19 cellular contexts compared by ENCODE assay signal in genomic region chr11:45927332-45927683, GRCh38. TPM values are rescaled to one million over a fixed set of nuclear protein-coding genes. Genes with fewer than 3 reads are reported as not detected.
A peak's percentile ranks its signal among the peaks of the same experiment; 100 is the strongest.
DNase-seq lines count a peak whose midpoint lies in the region; ATAC-seq, FAIRE-seq and TF ChIP-seq lines count a peak whose summit lies in the region.
"Had no signal": no experiment of that assay in that cellular context is flagged by ENCODE, and none has a peak within 500 bp of the region (broad histone marks: within the 10 kb centered on the region; RNA-seq: fewer than 3 reads in every experiment).

No MANE protein-coding gene starts in this region.

- no peak overlapping the region for H3K4me3 ChIP-seq in NB4 (ENCODE audit: low read depth, low read length)
- H3K4me3 ChIP-seq: SJCRH30 had no signal

- no peak for TF ChIP-seq POLR2A in NB4 (IDR thresholded peaks at IDR 0.05; ENCODE audit: extremely low read depth, insufficient read length)

- H3K4me3 Mint-ChIP-seq in activated T-cell treated with anti-CD3 and anti-CD28 coated beads, Interleukin-2, amount 50 U/mL, for 72 hours: no peak overlapping the region
- no peak overlapping the region for H3K4me3 Mint-ChIP-seq in activated T-cell treated with anti-CD3 and anti-CD28 coated beads, Interleukin-2, amount 50 U/mL, for 4 hours
- no peak overlapping the region for H3K4me3 Mint-ChIP-seq in immature natural killer cell
- peak overlapping the region; percentile 3 to 31 for H3K4me3 Mint-ChIP-seq in stimulated activated naive B cell treated with anti-CD40 and anti-IgM and Interleukin-4, amounts not matched to agents 10 μg/mL and 1 μg/mL and 100 μg/mL, for 72 hours

- H3K36me3 Mint-ChIP-seq in activated T-cell treated with anti-CD3 and anti-CD28 coated beads, Interleukin-2, amount 50 U/mL, for 72 hours (ENCODE audit: insufficient read depth in 2 of 2): peaks cover 0 to 2% of the 10 kb centered on the region in 2 donors
- peaks cover 4% of the 10 kb centered on the region for H3K36me3 Mint-ChIP-seq in activated T-cell treated with anti-CD3 and anti-CD28 coated beads, Interleukin-2, amount 50 U/mL, for 4 hours (ENCODE audit: insufficient read depth)
- peaks cover 3 to 6% (median 4%) of the 10 kb centered on the region in 3 donors for H3K36me3 Mint-ChIP-seq in immature natural killer cell
- H3K36me3 Mint-ChIP-seq in stimulated activated naive B cell treated with anti-CD40 and anti-IgM and Interleukin-4, amounts not matched to agents 10 μg/mL and 1 μg/mL and 100 μg/mL, for 72 hours: peaks cover 39 to 50% of the 10 kb centered on the region in 2 donors

- no peak for DNase-seq in activated T-cell treated with anti-CD3 and anti-CD28 coated beads, Interleukin-2, amount 50 U/mL, for 72 hours
- no peak for DNase-seq in activated T-cell treated with anti-CD3 and anti-CD28 coated beads, Interleukin-2, amount 50 U/mL, for 4 hours
- peak; percentile 47 for DNase-seq in NB4 (ENCODE audit: low read depth)
- DNase-seq in immature natural killer cell: no peak
- no peak for DNase-seq in stimulated activated naive B cell treated with anti-CD40 and anti-IgM and Interleukin-4, amounts not matched to agents 10 μg/mL and 1 μg/mL and 100 μg/mL, for 72 hours
- DNase-seq in urothelium cell line (ENCODE audit: low spot score): no peak
- no peak for DNase-seq in stimulated activated CD4-positive, alpha-beta T cell treated with anti-CD3 and anti-CD28 coated beads, Interleukin-15, amount 100 ng/mL, for 24 hours
- no peak for DNase-seq in SHP77 (lab: John Stamatoyannopoulos, UW)
- DNase-seq: activated CD4-positive, alpha-beta T cell treated with anti-CD3 and anti-CD28 coated beads for 4 hours; GF-D8; mesendoderm; NCI-H1436 treated with DMSO at 0.1 percent for 48 hours; NCI-H345; SJCRH30; T-helper 9 cell had no signal

- no peaks in the 10 kb centered on the region for H3K9me3 Mint-ChIP-seq in activated T-cell treated with anti-CD3 and anti-CD28 coated beads, Interleukin-2, amount 50 U/mL, for 72 hours
- H3K9me3 Mint-ChIP-seq in activated T-cell treated with anti-CD3 and anti-CD28 coated beads, Interleukin-2, amount 50 U/mL, for 4 hours: no peaks in the 10 kb centered on the region
- H3K9me3 Mint-ChIP-seq in immature natural killer cell: no peaks in the 10 kb centered on the region
- no peaks in the 10 kb centered on the region for H3K9me3 Mint-ChIP-seq in stimulated activated naive B cell treated with anti-CD40 and anti-IgM and Interleukin-4, amounts not matched to agents 10 μg/mL and 1 μg/mL and 100 μg/mL, for 72 hours

- peaks cover 20% of the 10 kb centered on the region for H3K4me1 Mint-ChIP-seq in activated T-cell treated with anti-CD3 and anti-CD28 coated beads, Interleukin-2, amount 50 U/mL, for 72 hours (ENCODE audit: low read depth)
- H3K4me1 Mint-ChIP-seq in activated T-cell treated with anti-CD3 and anti-CD28 coated beads, Interleukin-2, amount 50 U/mL, for 4 hours (ENCODE audit: low read depth): peaks cover 45% of the 10 kb centered on the region
- peaks cover 43 to 47% of the 10 kb centered on the region in 2 donors for H3K4me1 Mint-ChIP-seq in immature natural killer cell
- peaks cover 70 to 82% of the 10 kb centered on the region in 2 donors for H3K4me1 Mint-ChIP-seq in stimulated activated naive B cell treated with anti-CD40 and anti-IgM and Interleukin-4, amounts not matched to agents 10 μg/mL and 1 μg/mL and 100 μg/mL, for 72 hours

- peak; percentile 4 to 25 for ATAC-seq in activated T-cell treated with anti-CD3 and anti-CD28 coated beads, Interleukin-2, amount 50 U/mL, for 72 hours (replicated peaks in 1 of 2)
- no peak for ATAC-seq in activated T-cell treated with anti-CD3 and anti-CD28 coated beads, Interleukin-2, amount 50 U/mL, for 4 hours
- no peak for ATAC-seq in stimulated activated naive B cell treated with anti-CD40 and anti-IgM and Interleukin-4, amounts not matched to agents 10 μg/mL and 1 μg/mL and 100 μg/mL, for 72 hours (replicated peaks)

- no peak for FAIRE-seq in urothelium cell line (lab: Jason Lieb, UNC)

- no peak overlapping the region for H3K27ac Mint-ChIP-seq in activated T-cell treated with anti-CD3 and anti-CD28 coated beads, Interleukin-2, amount 50 U/mL, for 72 hours
- H3K27ac Mint-ChIP-seq in immature natural killer cell: peak overlapping the region in 4 of 6 donors; percentile 36 to 83 (median 59)
- H3K27ac Mint-ChIP-seq in stimulated activated naive B cell treated with anti-CD40 and anti-IgM and Interleukin-4, amounts not matched to agents 10 μg/mL and 1 μg/mL and 100 μg/mL, for 72 hours: peak overlapping the region; percentile 70

- peaks cover 8% of the 10 kb centered on the region for H3K27me3 Mint-ChIP-seq in activated T-cell treated with anti-CD3 and anti-CD28 coated beads, Interleukin-2, amount 50 U/mL, for 72 hours (ENCODE audit: low read depth)
- peaks cover 9% of the 10 kb centered on the region for H3K27me3 Mint-ChIP-seq in activated T-cell treated with anti-CD3 and anti-CD28 coated beads, Interleukin-2, amount 50 U/mL, for 4 hours (ENCODE audit: low read depth)
- H3K27me3 Mint-ChIP-seq in immature natural killer cell (ENCODE audit: low read depth in 3 of 3): peaks cover 10 to 19% (median 12%) of the 10 kb centered on the region in 3 donors
- no peaks in the 10 kb centered on the region for H3K27me3 Mint-ChIP-seq in stimulated activated naive B cell treated with anti-CD40 and anti-IgM and Interleukin-4, amounts not matched to agents 10 μg/mL and 1 μg/mL and 100 μg/mL, for 72 hours

- TF ChIP-seq CTCF in NB4 (IDR thresholded peaks at IDR 0.05; ENCODE audit: low read depth, low read length): no peak

RNA-seq across cellular contexts. Expression of gene LARGE2, which starts 4.9 kb away (rescaled TPM):
- total RNA-seq in activated T-cell treated with anti-CD3 and anti-CD28 coated beads, Interleukin-2, amount 50 U/mL, for 72 hours: 1 to 10 TPM in 1 of 2 donors, under 1 TPM in 1; 0.90 to 1.4 TPM
- 1 to 10 TPM; 1.8 to 6.0 (median 3.6) TPM for total RNA-seq in activated T-cell treated with anti-CD3 and anti-CD28 coated beads, Interleukin-2, amount 50 U/mL, for 4 hours
- under 1 TPM in 1 of 3 donors, not detected in 2; 0.96 TPM for polyA plus RNA-seq in immature natural killer cell
- total RNA-seq: LHCN-M2, skeletal muscle tissue had no signal
- polyA plus RNA-seq: aorta had no signal

RNA-seq across cellular contexts. Expression of gene PEX16, which starts 9.6 kb away (rescaled TPM):
- total RNA-seq in activated T-cell treated with anti-CD3 and anti-CD28 coated beads, Interleukin-2, amount 50 U/mL, for 72 hours: 10 to 100 TPM; 42.5 to 46.8 TPM
- total RNA-seq in activated T-cell treated with anti-CD3 and anti-CD28 coated beads, Interleukin-2, amount 50 U/mL, for 4 hours: 10 to 100 TPM; 44.6 to 52.6 (median 50.7) TPM
- 10 to 100 TPM; 51.0 to 69.9 (median 51.2) TPM for polyA plus RNA-seq in immature natural killer cell

RNA-seq across cellular contexts. Expression of gene FREY1, which starts 20.2 kb away (rescaled TPM):
- 1 to 10 TPM; 1.3 to 1.9 TPM for total RNA-seq in activated T-cell treated with anti-CD3 and anti-CD28 coated beads, Interleukin-2, amount 50 U/mL, for 72 hours
- total RNA-seq in activated T-cell treated with anti-CD3 and anti-CD28 coated beads, Interleukin-2, amount 50 U/mL, for 4 hours: 1 to 10 TPM; 2.3 to 3.3 (median 2.4) TPM
- polyA plus RNA-seq in immature natural killer cell: not detected
- total RNA-seq: epithelial cell of proximal tubule had no signal
- polyA plus RNA-seq: aorta had no signal

RNA-seq across cellular contexts. Expression of gene MAPK8IP1, which starts 41.9 kb away (rescaled TPM):
- total RNA-seq in activated T-cell treated with anti-CD3 and anti-CD28 coated beads, Interleukin-2, amount 50 U/mL, for 72 hours: under 1 TPM; 0.50 to 0.69 TPM
- 1 to 10 TPM in 1 of 3 donors, under 1 TPM in 2; 0.71 to 1.4 (median 0.87) TPM for total RNA-seq in activated T-cell treated with anti-CD3 and anti-CD28 coated beads, Interleukin-2, amount 50 U/mL, for 4 hours
- polyA plus RNA-seq in immature natural killer cell: under 1 TPM in 2 of 3 donors, not detected in 1; 0.08 to 0.09 TPM

Comparison
In these comparisons a context has a peak if more than half of its experiments do, and no peak if none do; other contexts are left out.
1. ATAC-seq: peak in activated T-cell treated with anti-CD3 and anti-CD28 coated beads, Interleukin-2, amount 50 U/mL, for 72 hours (2 of 2); none in activated T-cell treated with anti-CD3 and anti-CD28 coated beads, Interleukin-2, amount 50 U/mL, for 4 hours (0 of 2) and stimulated activated naive B cell treated with anti-CD40 and anti-IgM and Interleukin-4, amounts not matched to agents 10 μg/mL and 1 μg/mL and 100 μg/mL, for 72 hours (0 of 2).
2. H3K4me3 Mint-ChIP-seq: peak in stimulated activated naive B cell treated with anti-CD40 and anti-IgM and Interleukin-4, amounts not matched to agents 10 μg/mL and 1 μg/mL and 100 μg/mL, for 72 hours (2 of 2); none in activated T-cell treated with anti-CD3 and anti-CD28 coated beads, Interleukin-2, amount 50 U/mL, for 72 hours (0 of 2), activated T-cell treated with anti-CD3 and anti-CD28 coated beads, Interleukin-2, amount 50 U/mL, for 4 hours (single experiment) and immature natural killer cell (0 of 5).